Comparison of ENCODE assay signal across 9 cellular contexts in the genomic region with DNA sequence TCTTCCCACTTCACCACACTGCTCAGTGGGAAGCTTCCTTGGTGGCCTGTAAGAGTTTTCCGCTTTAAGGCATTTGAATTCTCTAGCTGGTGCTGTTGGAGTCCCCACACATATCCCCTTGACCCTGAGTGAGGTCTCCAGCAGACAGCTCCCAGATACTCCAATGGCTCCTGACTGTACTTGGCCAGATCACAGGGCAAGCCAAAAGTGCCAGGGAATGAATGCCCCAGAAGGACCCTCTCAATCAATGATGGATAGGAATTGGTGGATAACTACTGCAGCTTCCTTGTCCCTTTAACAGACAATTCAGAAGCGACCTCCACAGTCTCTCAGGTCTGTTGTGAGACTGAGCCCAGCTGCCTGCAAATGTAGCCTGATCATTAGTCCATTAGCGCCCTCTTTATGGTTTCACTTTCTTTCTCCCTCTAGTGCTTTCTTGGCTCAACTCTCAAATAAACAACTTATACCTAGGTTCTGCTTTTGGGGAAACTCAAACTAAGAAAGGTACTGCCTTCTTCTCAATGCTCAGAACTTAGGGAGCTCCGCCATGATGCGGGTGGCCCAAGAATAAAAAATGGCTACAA.
A peak's percentile ranks its signal among the peaks of the same experiment; 100 is the strongest.
DNase-seq lines count a peak whose midpoint lies in the region; ATAC-seq and TF ChIP-seq lines count a peak whose summit lies in the region.
"Had no signal": no experiment of that assay in that cellular context is flagged by ENCODE, and none has a peak within 500 bp of the region (broad histone marks: within the 10 kb centered on the region; RNA-seq: fewer than 3 reads in every experiment).

No MANE protein-coding gene starts in this region.

- H3K9ac ChIP-seq in PC-3 (ENCODE audit: low read length), result no peak overlapping the region

- no peaks in the 10 kb centered on the region for H3K27me3 ChIP-seq in PC-3 (ENCODE audit: low read length)

- DNase-seq in GM19240 (ENCODE audit: insufficient read length, low spot score) (peak; percentile 11), Kasumi-1 (lab: John Stamatoyannopoulos, UW) (peak; percentile 38 to 61), lung microvascular endothelial cell (ENCODE audit: low read depth in 2 of 2) (peak; percentile 11 to 15), HuH-7.5 (ENCODE audit: low spot score) (no peak), PC-3 (no peak)
- no peak for DNase-seq in activated CD4-positive, alpha-beta T cell treated with anti-CD3 and anti-CD28 coated beads, Interleukin-2, amount 10 ng/mL, durations not matched to agents 7 days and 5 days
- DNase-seq in activated T-cell treated with anti-CD3 and anti-CD28 coated beads, Interleukin-2, amount 50 U/mL, for 1 hour, result no peak

- intact Hi-C loops in PC-3 (cut with micrococcal nuclease), result no loop called here

- CTCF ChIA-PET in activated CD4-positive, alpha-beta T cell treated with anti-CD3 and anti-CD28 coated beads, Interleukin-2, amount 10 ng/mL, durations not matched to agents 7 days and 5 days (lab: Charles Lee), result no interaction called here
- CTCF ChIA-PET in PC-3 (lab: Charles Lee), result no interaction called here

- H3F3A ChIP-seq in PC-3 (ENCODE audit: low read length, unreplicated experiment), result no peaks in the 10 kb centered on the region

- no peak overlapping the region for H3K4me3 Mint-ChIP-seq in activated CD4-positive, alpha-beta T cell treated with anti-CD3 and anti-CD28 coated beads, Interleukin-2, amount 10 ng/mL, durations not matched to agents 7 days and 5 days
- H3K4me3 Mint-ChIP-seq: IgD-negative memory B cell had no signal

- H3K9me3 Mint-ChIP-seq in activated CD4-positive, alpha-beta T cell treated with anti-CD3 and anti-CD28 coated beads, Interleukin-2, amount 10 ng/mL, durations not matched to agents 7 days and 5 days, result no peaks in the 10 kb centered on the region

- no TSS peak for BruUV-seq in PC-3 (replicated peaks; lab: Mats Ljungman, UMichigan)

- no peak for TF ChIP-seq CTCF in PC-3 (conservative IDR thresholded peaks at IDR 0.05; ENCODE audit: low read depth, low read length)

- H3K36me3 ChIP-seq in PC-3 (ENCODE audit: low read depth, low read length), result no peaks in the 10 kb centered on the region

- no peaks in the 10 kb centered on the region for H3K9me2 ChIP-seq in PC-3 (replicated peaks; ENCODE audit: low read length)

- H3K27ac Mint-ChIP-seq in activated CD4-positive, alpha-beta T cell treated with anti-CD3 and anti-CD28 coated beads, Interleukin-2, amount 10 ng/mL, durations not matched to agents 7 days and 5 days, result no peak overlapping the region
- H3K27ac Mint-ChIP-seq: IgD-negative memory B cell had no signal

- H3K27me3 Mint-ChIP-seq in activated CD4-positive, alpha-beta T cell treated with anti-CD3 and anti-CD28 coated beads, Interleukin-2, amount 10 ng/mL, durations not matched to agents 7 days and 5 days, result peaks cover 10% of the 10 kb centered on the region

- no peak overlapping the region for H3K4me2 ChIP-seq in PC-3 (ENCODE audit: low read length)

- H3K4me1 Mint-ChIP-seq in activated CD4-positive, alpha-beta T cell treated with anti-CD3 and anti-CD28 coated beads, Interleukin-2, amount 10 ng/mL, durations not matched to agents 7 days and 5 days, result no peaks in the 10 kb centered on the region

- POLR2A ChIA-PET in activated CD4-positive, alpha-beta T cell treated with anti-CD3 and anti-CD28 coated beads, Interleukin-2, amount 10 ng/mL, durations not matched to agents 7 days and 5 days (lab: Charles Lee), result no interaction called here
- POLR2A ChIA-PET in PC-3 (lab: Charles Lee; ENCODE audit: unreplicated experiment), result no interaction called here

- no peak overlapping the region for H2AFZ ChIP-seq in PC-3 (ENCODE audit: low read length)

- H3K4me1 ChIP-seq in PC-3 (ENCODE audit: insufficient read depth, low read length), result no peaks in the 10 kb centered on the region

- H3K9me3 ChIP-seq in PC-3 (ENCODE audit: low read length), result no peaks in the 10 kb centered on the region

- H3K79me2 ChIP-seq in PC-3 (ENCODE audit: low read length), result no peaks in the 10 kb centered on the region

- H3K36me3 Mint-ChIP-seq in activated CD4-positive, alpha-beta T cell treated with anti-CD3 and anti-CD28 coated beads, Interleukin-2, amount 10 ng/mL, durations not matched to agents 7 days and 5 days (ENCODE audit: low read depth), result no peaks in the 10 kb centered on the region
- H3K36me3 Mint-ChIP-seq: IgD-negative memory B cell had no signal

- H4K20me1 ChIP-seq in PC-3 (ENCODE audit: low read length), result no peaks in the 10 kb centered on the region

- ATAC-seq in HG02610 (IDR thresholded peaks at IDR 0.05; ENCODE audit: unreplicated experiment) (peak; percentile 56), PC-3 (no peak)

- H3K27ac ChIP-seq in PC-3 (ENCODE audit: low read length), result no peak overlapping the region

- H3K4me3 ChIP-seq in PC-3 (ENCODE audit: low read length), result no peak overlapping the region

Comparison
In these comparisons a context has a peak if more than half of its experiments do, and no peak if none do; other contexts are left out.
1. DNase-seq: peak in GM19240 (single experiment), Kasumi-1 (2 of 2) and lung microvascular endothelial cell (2 of 2); none in activated CD4-positive, alpha-beta T cell treated with anti-CD3 and anti-CD28 coated beads, Interleukin-2, amount 10 ng/mL, durations not matched to agents 7 days and 5 days (single experiment), HuH-7.5 (single experiment), activated T-cell treated with anti-CD3 and anti-CD28 coated beads, Interleukin-2, amount 50 U/mL, for 1 hour (single experiment) and PC-3 (single experiment).